In genomic region chr1:28369518-28370219, GRCh38 we compare ENCODE assay signal across 8 cellular contexts. TPM values are rescaled to one million over a fixed set of nuclear protein-coding genes. Genes with fewer than 3 reads are reported as not detected.
DNase-seq lines count a peak whose midpoint lies in the region; ATAC-seq and TF ChIP-seq lines count a peak whose summit lies in the region.

Gene PHACTR4, plus strand, starts transcription at chr1:28369740. Its CDS starts 37,708 bp downstream, at chr1:28407448.

- POLR2A ChIA-PET in AG04449 (lab: Yijun Ruan, JAX), result interaction anchor here (1.0 to 2.0 kb wide), 2 partner anchors 139 to 212 kb away, joined by 3 to 9 read pairs; no protein-coding TSS in a partner anchor

- no peaks in the 10 kb centered on the region for H3K27me3 ChIP-seq in spleen (replicated peaks in 1 of 7)

- H3K9me3 ChIP-seq in spleen, result no peaks in the 10 kb centered on the region

- H3K36me3 ChIP-seq in spleen, result no peaks in the 10 kb centered on the region

- intact Hi-C loops in spleen (cut with DNase I; ENCODE audit: low total_unique reads), result loop anchor here (10.0 kb wide), 1 partner anchor 115 kb away; the partner anchor contains the start of gene SESN2

- WGBS in spleen, 5 donors, result 0 to 1% (median 0%) methylated on average over 34 to 60 of the region's 60 CpGs

- H3K4me1 ChIP-seq in spleen, result peaks cover 15 to 63% (median 29%) of the 10 kb centered on the region in 6 donors

- H3K27ac ChIP-seq in caudate nucleus (ENCODE audit: low read depth, low read length) (peak within 1 kb of the TSS; percentile 91), spleen (peak within 1 kb of the TSS; percentile 70 to 96 (median 92))

- H3K4me3 ChIP-seq in AG04449 (ENCODE audit: low read depth, low read length) (peak within 1 kb of the TSS; percentile 88), spleen (peak within 1 kb of the TSS; percentile 69 to 89 (median 84))

- TF ChIP-seq CTCF in AG04449 (IDR thresholded peaks at IDR 0.05; ENCODE audit: insufficient read depth, low read length, missing control alignments), result no peak
- peak in 1 of 11 experiments; percentile 6 for TF ChIP-seq CTCF in spleen (IDR thresholded peaks at IDR 0.05 in 8 of 11, conservative IDR thresholded peaks at IDR 0.05 in 3 of 11)

- CTCF ChIA-PET in AG04449 (lab: Yijun Ruan, JAX), result interaction anchor here (1.0 to 2.6 kb wide), 4 partner anchors 10 to 121 kb away, joined by 4 to 33 read pairs (median 18); no protein-coding TSS in a partner anchor

- peak; percentile 78 for ATAC-seq in GM18873 (IDR thresholded peaks at IDR 0.05; ENCODE audit: low FRiP score, unreplicated experiment)
- peak; percentile 80 for ATAC-seq in HG03139 (IDR thresholded peaks at IDR 0.05; ENCODE audit: unreplicated experiment)

- no peak for DNase-seq in AG04449 (ENCODE audit: low read depth, low spot score)
- DNase-seq in NCI-H2227 treated with DMSO at 0.1 percent for 48 hours (lab: John Stamatoyannopoulos, UW), result peak; percentile 96
- peak; percentile 44 to 64 (median 58) for DNase-seq in activated CD4-positive, CD25-positive, alpha-beta regulatory T cell (lab: John Stamatoyannopoulos, UW)
- DNase-seq in caudate nucleus (lab: John Stamatoyannopoulos, UW), result peak in 60 of 61 donors; percentile 27 to 92 (median 80)
- DNase-seq in inferior parietal cortex (ENCODE audit: extremely low spot score), result peak; percentile 93
- peak; percentile 96 for DNase-seq in spleen

- TF ChIP-seq POLR2A in spleen (IDR thresholded peaks at IDR 0.05), result peak in 1 of 3 donors; percentile 38

RNA-seq across cellular contexts. Expression of gene PHACTR4, which starts in this region (rescaled TPM):
- 10 to 100 TPM; 24.1 to 55.9 (median 32.9) TPM for total RNA-seq in spleen
- 10 to 100 TPM in 1 of 3 donors, 1 to 10 TPM in 2; 8.2 to 16.4 (median 8.9) TPM for polyA plus RNA-seq in spleen
